In the genomic region with DNA sequence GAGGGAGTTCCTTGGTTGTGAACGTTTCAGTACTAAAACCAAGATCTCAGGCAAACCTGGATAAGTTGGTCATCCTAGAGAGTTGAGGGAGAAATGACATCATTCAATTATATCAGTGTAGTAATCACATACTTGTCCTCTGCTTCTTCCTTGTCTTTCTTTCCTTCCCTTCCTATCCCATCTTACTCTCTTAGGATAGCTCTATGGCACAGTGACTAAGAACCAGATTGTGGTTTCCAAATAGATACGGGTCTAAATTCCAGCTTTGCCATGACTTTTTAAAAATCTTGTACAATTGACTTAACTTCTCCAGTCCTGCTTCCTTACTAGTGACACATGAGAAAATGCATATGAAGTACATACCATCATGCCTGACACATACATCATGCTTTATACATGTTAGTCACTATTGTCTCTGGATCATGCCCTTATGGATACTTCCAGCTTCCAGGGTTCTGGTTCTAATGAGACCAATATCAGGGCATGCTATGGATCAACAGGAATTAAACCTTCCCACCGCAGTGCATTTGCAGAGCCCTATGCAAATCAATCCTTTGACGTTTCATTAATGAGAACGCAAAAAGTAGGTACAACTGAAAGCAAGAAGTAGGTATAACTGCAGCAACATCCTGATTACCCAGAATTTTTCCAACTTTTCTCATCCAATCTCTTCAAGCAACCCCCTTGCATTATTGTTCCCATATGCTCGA, we compare ENCODE assay signal across 10 cellular contexts.
DNase-seq lines count a peak whose midpoint lies in the region; ATAC-seq and TF ChIP-seq lines count a peak whose summit lies in the region.
"Had no signal": no experiment of that assay in that cellular context is flagged by ENCODE, and none has a peak within 500 bp of the region (broad histone marks: within the 10 kb centered on the region; RNA-seq: fewer than 3 reads in every experiment).

No MANE protein-coding gene starts in this region.

- ATAC-seq in GM19397 (IDR thresholded peaks at IDR 0.05; ENCODE audit: unreplicated experiment): no peak
- no peak for ATAC-seq in GM21390 (IDR thresholded peaks at IDR 0.05; ENCODE audit: unreplicated experiment)
- ATAC-seq in HG02970 (IDR thresholded peaks at IDR 0.05; ENCODE audit: low FRiP score, unreplicated experiment): no peak

- H3K27me3 ChIP-seq in MG63: no peaks in the 10 kb centered on the region

- H3K9me3 Mint-ChIP-seq in nephron: no peaks in the 10 kb centered on the region

- H3K27ac Mint-ChIP-seq in nephron: peak overlapping the region; percentile 39 to 87 (median 81)

- peak overlapping the region in 1 of 3 experiments; percentile 60 for H3K4me3 Mint-ChIP-seq in nephron

- no peaks in the 10 kb centered on the region for H3K36me3 Mint-ChIP-seq in nephron (ENCODE audit: low read depth)

- H3K36me3 ChIP-seq in MG63: no peaks in the 10 kb centered on the region

- TF ChIP-seq CTCF in coronary artery (IDR thresholded peaks at IDR 0.05): no peak
- no peak for TF ChIP-seq CTCF in nephron (IDR thresholded peaks at IDR 0.05; ENCODE audit: unreplicated experiment in 3 of 3)

- H3K4me1 Mint-ChIP-seq in nephron: peaks cover 27% of the 10 kb centered on the region

- no peaks in the 10 kb centered on the region for H3K27me3 Mint-ChIP-seq in nephron (ENCODE audit: low read depth)

- peak overlapping the region in 1 of 2 donors; percentile 87 for H3K27ac ChIP-seq in coronary artery

- peak; percentile 31 for DNase-seq in Daoy (ENCODE audit: low read depth)
- no peak for DNase-seq in MG63
- no peak for DNase-seq in coronary artery (ENCODE audit: low spot score)
- no peak for DNase-seq in midbrain (lab: John Stamatoyannopoulos, UW)
- DNase-seq: GF-D8, Kasumi-1 had no signal

- H3K9me3 ChIP-seq in MG63: no peaks in the 10 kb centered on the region

- H3K4me3 ChIP-seq in MG63: peak overlapping the region; percentile 25
- peak overlapping the region; percentile 55 for H3K4me3 ChIP-seq in coronary artery
